In genomic region chr2:201118121-201118956, GRCh38 we compare ENCODE assay signal across 8 cellular contexts. TPM values are rescaled to one million over a fixed set of nuclear protein-coding genes. Genes with fewer than 3 reads are reported as not detected.
DNase-seq lines count a peak whose midpoint lies in the region; ATAC-seq and TF ChIP-seq lines count a peak whose summit lies in the region.

No MANE protein-coding gene starts in this region.

- intact Hi-C loops in Calu3 (cut with micrococcal nuclease; ENCODE audit: unreplicated experiment) = no loop called here

- peaks cover 0 to 27% (median 3%) of the 10 kb centered on the region in 4 donors for H3K4me1 ChIP-seq in Peyer's patch

- ATAC-seq in GM19463 (IDR thresholded peaks at IDR 0.05; ENCODE audit: unreplicated experiment) = peak; percentile 50
- peak; percentile 19 for ATAC-seq in HG03575 (IDR thresholded peaks at IDR 0.05; ENCODE audit: extremely low read depth, insufficient number of reproducible peaks, low FRiP score, unreplicated experiment)
- ATAC-seq in activated T-helper 17 cell treated with anti-CD3 and anti-CD28 coated beads, Interleukin-2, amount 50 U/mL, for 72 hours (replicated peaks) = peak; percentile 38

- H3K36me3 ChIP-seq in Peyer's patch = no peaks in the 10 kb centered on the region

- peak; percentile 89 for DNase-seq in Calu3
- DNase-seq in Peyer's patch = peak; percentile 85 to 97 (median 96)
- DNase-seq in fibroblast of the aortic adventitia (ENCODE audit: low read depth) = peak; percentile 81
- peak; percentile 69 for DNase-seq in nephron progenitor cell
- DNase-seq in substantia nigra (lab: John Stamatoyannopoulos, UW) = peak; percentile 27 to 94 (median 71)

- H3K27ac Mint-ChIP-seq in Calu3 (ENCODE audit: unreplicated experiment) (peak overlapping the region; percentile 99), nephron progenitor cell (no peak overlapping the region)
- peak overlapping the region; percentile 93 for H3K27ac Mint-ChIP-seq in activated T-helper 17 cell treated with anti-CD3 and anti-CD28 coated beads, Interleukin-2, amount 50 U/mL, for 72 hours

- H3K9me3 Mint-ChIP-seq in Calu3 (ENCODE audit: low read depth, unreplicated experiment) (no peaks in the 10 kb centered on the region), nephron progenitor cell (peaks cover 18% of the 10 kb centered on the region)
- no peaks in the 10 kb centered on the region for H3K9me3 Mint-ChIP-seq in activated T-helper 17 cell treated with anti-CD3 and anti-CD28 coated beads, Interleukin-2, amount 50 U/mL, for 72 hours

- H3K27me3 Mint-ChIP-seq in Calu3 (ENCODE audit: unreplicated experiment) = no peaks in the 10 kb centered on the region
- H3K27me3 Mint-ChIP-seq in activated T-helper 17 cell treated with anti-CD3 and anti-CD28 coated beads, Interleukin-2, amount 50 U/mL, for 72 hours = no peaks in the 10 kb centered on the region
- H3K27me3 Mint-ChIP-seq in nephron progenitor cell (ENCODE audit: low read depth, poor library complexity) = peaks cover 27% of the 10 kb centered on the region

- peaks cover 94% of the 10 kb centered on the region for H3K36me3 Mint-ChIP-seq in Calu3 (ENCODE audit: insufficient read depth, unreplicated experiment)
- peaks cover 80% of the 10 kb centered on the region for H3K36me3 Mint-ChIP-seq in activated T-helper 17 cell treated with anti-CD3 and anti-CD28 coated beads, Interleukin-2, amount 50 U/mL, for 72 hours (ENCODE audit: low read depth)
- peaks cover 6% of the 10 kb centered on the region for H3K36me3 Mint-ChIP-seq in nephron progenitor cell (ENCODE audit: low read depth)

- CTCF ChIA-PET in Calu3 (lab: Charles Lee) = interaction anchor here (1.0 to 3.5 kb wide), 4 partner anchors 8 to 114 kb away, joined by 3 to 20 read pairs (median 3); no protein-coding TSS in a partner anchor

- TF ChIP-seq POLR2A in Peyer's patch (IDR thresholded peaks at IDR 0.05) = peak in 1 of 2 donors; percentile 67

- H3K4me1 Mint-ChIP-seq in Calu3 (ENCODE audit: low read depth, unreplicated experiment) = peaks cover 39% of the 10 kb centered on the region
- peaks cover 14% of the 10 kb centered on the region for H3K4me1 Mint-ChIP-seq in activated T-helper 17 cell treated with anti-CD3 and anti-CD28 coated beads, Interleukin-2, amount 50 U/mL, for 72 hours
- H3K4me1 Mint-ChIP-seq in nephron progenitor cell = peaks cover 28% of the 10 kb centered on the region

- peak overlapping the region; percentile 99 to 100 (median 100) for H3K27ac ChIP-seq in Peyer's patch
- peak overlapping the region; percentile 97 for H3K27ac ChIP-seq in substantia nigra (ENCODE audit: low read depth, low read length, poor library complexity, severe bottlenecking)

- H3K9me3 ChIP-seq in Peyer's patch = no peaks in the 10 kb centered on the region

- no peaks in the 10 kb centered on the region for H3K27me3 ChIP-seq in Peyer's patch

- TF ChIP-seq CTCF in Calu3 (IDR thresholded peaks at IDR 0.05; ENCODE audit: unreplicated experiment) (peak; percentile 55), Peyer's patch (IDR thresholded peaks at IDR 0.05) (peak in 5 of 6 experiments; percentile 10 to 50 (median 41)), fibroblast of the aortic adventitia (IDR thresholded peaks at IDR 0.05; ENCODE audit: insufficient read depth, low read length) (peak; percentile 55), nephron progenitor cell (IDR thresholded peaks at IDR 0.05) (no peak)

- peak overlapping the region; percentile 71 for H3K4me3 Mint-ChIP-seq in Calu3 (ENCODE audit: low read depth, unreplicated experiment)
- H3K4me3 Mint-ChIP-seq in activated T-helper 17 cell treated with anti-CD3 and anti-CD28 coated beads, Interleukin-2, amount 50 U/mL, for 72 hours = peak overlapping the region; percentile 88
- H3K4me3 Mint-ChIP-seq in nephron progenitor cell = peak overlapping the region; percentile 87

- H3K4me3 ChIP-seq in Peyer's patch = peak overlapping the region; percentile 84 to 94 (median 92)
- H3K4me3 ChIP-seq in fibroblast of the aortic adventitia (ENCODE audit: low read depth, low read length) = peak overlapping the region; percentile 80

- BruUV-seq in Calu3 (replicated peaks; lab: Mats Ljungman, UMichigan) = TSS peak; percentile 24

RNA-seq across cellular contexts. Expression of gene CFLAR, which starts 2.4 kb away (rescaled TPM):
- total RNA-seq in Calu3 (2022) (232 and 285 TPM in 2 replicates), Peyer's patch (100 to 1,000 TPM; 157 to 526 (median 297) TPM), fibroblast of the aortic adventitia (ENCODE audit: low replicate concordance) (71.5 and 134 TPM in 2 replicates)
- 100 to 1,000 TPM; 224 to 559 TPM for total RNA-seq in activated T-helper 17 cell treated with anti-CD3 and anti-CD28 coated beads, Interleukin-2, amount 50 U/mL, for 72 hours

RNA-seq across cellular contexts. Expression of gene NDUFB3, which starts 46.5 kb away (rescaled TPM):
- total RNA-seq in Calu3 (2022) = 133 and 140 TPM in 2 replicates
- total RNA-seq in Peyer's patch = 10 to 100 TPM; 45.7 to 96.2 (median 75.1) TPM
- total RNA-seq in activated T-helper 17 cell treated with anti-CD3 and anti-CD28 coated beads, Interleukin-2, amount 50 U/mL, for 72 hours = 10 to 100 TPM; 68.7 to 99.3 TPM
- total RNA-seq in fibroblast of the aortic adventitia (ENCODE audit: low replicate concordance) = 70.3 and 198 TPM in 2 replicates

RNA-seq across cellular contexts. Expression of gene HYCC2, which starts 46.9 kb away (rescaled TPM):
- 37.5 and 45.6 TPM in 2 replicates for total RNA-seq in Calu3 (2022)
- total RNA-seq in Peyer's patch = 10 to 100 TPM; 17.3 to 31.9 (median 29.0) TPM
- total RNA-seq in activated T-helper 17 cell treated with anti-CD3 and anti-CD28 coated beads, Interleukin-2, amount 50 U/mL, for 72 hours = 10 to 100 TPM; 23.8 to 24.5 TPM
- 6.2 and 11.7 TPM in 2 replicates for total RNA-seq in fibroblast of the aortic adventitia (ENCODE audit: low replicate concordance)

Comparison
In these comparisons a context has a peak if more than half of its experiments do, and no peak if none do; other contexts are left out.
1. Peak in every context shown above with its lines: DNase-seq, ATAC-seq, H3K4me3 ChIP-seq and H3K27ac ChIP-seq.